In genomic region chr2:135582383-135582782, GRCh38 we compare ENCODE assay signal across 14 cellular contexts. TPM values are rescaled to one million over a fixed set of nuclear protein-coding genes. Genes with fewer than 3 reads are reported as not detected.
DNase-seq lines count a peak whose midpoint lies in the region; ATAC-seq and TF ChIP-seq lines count a peak whose summit lies in the region.
"Had no signal": no experiment of that assay in that cellular context is flagged by ENCODE, and none has a peak within 500 bp of the region (broad histone marks: within the 10 kb centered on the region; RNA-seq: fewer than 3 reads in every experiment).

No MANE protein-coding gene starts in this region.

- H3K27me3 ChIP-seq in foreskin keratinocyte, result no peaks in the 10 kb centered on the region
- H3K27me3 ChIP-seq: BE2C had no signal

- H3K4me1 ChIP-seq in foreskin keratinocyte, result no peaks in the 10 kb centered on the region
- H3K4me1 ChIP-seq: A549, BE2C, Caco-2 had no signal

- no peak for ATAC-seq in foreskin keratinocyte
- ATAC-seq: A549 had no signal

- in situ Hi-C loops in KBM-7 (cut with MboI; ENCODE audit: low pct_unique_long_range_greater_than_20kb, low sequenced_read_pairs), result no loop called here

- H3K9me3 Mint-ChIP-seq in nephron progenitor cell, result no peaks in the 10 kb centered on the region
- H3K9me3 Mint-ChIP-seq: CD8-positive, alpha-beta memory T cell; HFFc6 had no signal

- DNase-seq in KBM-7, result peak; percentile 28
- DNase-seq in UCSD-AML1 (lab: John Stamatoyannopoulos, UW; ENCODE audit: unreplicated experiment), result peak; percentile 18
- DNase-seq in nephron progenitor cell, result no peak
- DNase-seq in NCI-H1092 treated with DMSO at 0.1 percent for 48 hours (lab: John Stamatoyannopoulos, UW), result no peak
- no peak for DNase-seq in NCI-H524 (lab: John Stamatoyannopoulos, UW)
- no peak for DNase-seq in foreskin keratinocyte
- DNase-seq: BE2C; Caco-2; CD8-positive, alpha-beta memory T cell; DND-41; GDM1; HCEC 1CT; HFFc6 had no signal

- H3K27ac ChIP-seq in foreskin keratinocyte, result no peak overlapping the region
- H3K27ac ChIP-seq: A549 had no signal

- peak overlapping the region; percentile 54 for H3K27ac Mint-ChIP-seq in nephron progenitor cell
- H3K27ac Mint-ChIP-seq: CD8-positive, alpha-beta memory T cell; HFFc6 had no signal

- TF ChIP-seq CTCF in nephron progenitor cell (IDR thresholded peaks at IDR 0.05) (no peak), foreskin keratinocyte (conservative IDR thresholded peaks at IDR 0.05) (no peak)

- H3K27me3 Mint-ChIP-seq in nephron progenitor cell (ENCODE audit: low read depth, poor library complexity), result no peaks in the 10 kb centered on the region
- H3K27me3 Mint-ChIP-seq: CD8-positive, alpha-beta memory T cell had no signal

- peaks cover 4% of the 10 kb centered on the region for H3K36me3 Mint-ChIP-seq in nephron progenitor cell (ENCODE audit: low read depth)
- H3K36me3 Mint-ChIP-seq: CD8-positive, alpha-beta memory T cell had no signal

- H3K4me1 Mint-ChIP-seq in nephron progenitor cell, result no peaks in the 10 kb centered on the region

- no peak overlapping the region for H3K4me3 Mint-ChIP-seq in nephron progenitor cell
- H3K4me3 Mint-ChIP-seq: CD8-positive, alpha-beta memory T cell; HFFc6 had no signal

RNA-seq across cellular contexts. Expression of gene R3HDM1, which starts 51.1 kb away (rescaled TPM):
- total RNA-seq in foreskin keratinocyte, result 31.7 and 38.4 TPM in 2 replicates
- 14.6 and 18.6 TPM in 2 replicates for polyA plus RNA-seq in foreskin keratinocyte

RNA-seq across cellular contexts. Expression of gene ZRANB3, which starts 51.4 kb away (rescaled TPM):
- 6.7 and 8.0 TPM in 2 replicates for total RNA-seq in foreskin keratinocyte
- polyA plus RNA-seq in foreskin keratinocyte, result 4.9 and 6.6 TPM in 2 replicates

Comparison
In these comparisons a context has a peak if more than half of its experiments do, and no peak if none do; other contexts are left out.
1. DNase-seq: peak in KBM-7 (single experiment) and UCSD-AML1 (single experiment); none in nephron progenitor cell (single experiment), NCI-H1092 treated with DMSO at 0.1 percent for 48 hours (single experiment), NCI-H524 (0 of 2) and foreskin keratinocyte (0 of 2).